In the genomic region with DNA sequence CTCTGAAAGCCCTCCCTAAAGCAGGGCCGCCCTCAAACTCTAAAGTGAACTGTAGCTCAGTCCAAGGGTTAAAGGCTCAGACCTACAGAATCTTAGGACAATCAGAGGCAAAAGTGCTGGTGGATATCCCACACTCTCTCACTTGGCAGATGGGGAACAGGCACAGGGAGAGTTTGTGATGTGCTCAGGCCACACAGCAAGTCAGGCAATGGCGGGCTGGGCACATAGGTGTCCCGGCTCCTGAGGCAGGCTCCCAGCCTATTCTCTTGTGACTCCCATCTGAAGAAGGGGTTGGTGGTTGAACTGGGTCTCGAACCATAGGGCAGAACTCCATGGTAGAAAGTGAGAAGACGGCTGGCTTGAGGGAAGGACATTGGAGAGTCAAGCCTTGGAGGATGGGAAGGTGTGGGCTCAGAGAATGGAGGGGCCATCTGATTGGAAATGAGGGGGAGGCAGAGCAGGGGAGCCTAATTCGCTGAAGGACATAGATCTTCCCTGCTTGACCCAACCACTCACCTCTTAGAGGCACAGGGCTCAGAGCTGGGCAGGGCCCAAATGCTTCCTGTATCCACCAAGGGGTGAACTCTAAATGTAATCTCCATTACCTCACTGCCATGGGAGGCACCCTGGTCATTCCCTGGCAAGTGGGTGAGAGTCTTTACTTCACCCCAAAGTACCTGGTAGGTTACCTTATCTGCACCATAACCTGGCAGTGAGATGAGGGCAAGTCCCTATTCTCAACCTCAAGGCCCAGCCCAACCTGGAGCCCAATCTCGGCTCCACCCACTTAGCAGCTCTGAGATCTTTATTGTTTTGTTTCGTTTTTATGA, we compare ENCODE assay signal across 1 cellular context.
A peak's percentile ranks its signal among the peaks of the same experiment; 100 is the strongest.
TF ChIP-seq lines count a peak whose summit lies in the region.

No MANE protein-coding gene starts in this region.

TF ChIP-seq in GM12878, 131 proteins besides CTCF, POLR2A, EP300 and RAD21:
- no peak for TF ChIP-seq EZH2 (IDR thresholded peaks at IDR 0.05; ENCODE audit: borderline replicate concordance, control insufficient read depth, low read depth, low read length)
- TF ChIP-seq, protein P1, sequence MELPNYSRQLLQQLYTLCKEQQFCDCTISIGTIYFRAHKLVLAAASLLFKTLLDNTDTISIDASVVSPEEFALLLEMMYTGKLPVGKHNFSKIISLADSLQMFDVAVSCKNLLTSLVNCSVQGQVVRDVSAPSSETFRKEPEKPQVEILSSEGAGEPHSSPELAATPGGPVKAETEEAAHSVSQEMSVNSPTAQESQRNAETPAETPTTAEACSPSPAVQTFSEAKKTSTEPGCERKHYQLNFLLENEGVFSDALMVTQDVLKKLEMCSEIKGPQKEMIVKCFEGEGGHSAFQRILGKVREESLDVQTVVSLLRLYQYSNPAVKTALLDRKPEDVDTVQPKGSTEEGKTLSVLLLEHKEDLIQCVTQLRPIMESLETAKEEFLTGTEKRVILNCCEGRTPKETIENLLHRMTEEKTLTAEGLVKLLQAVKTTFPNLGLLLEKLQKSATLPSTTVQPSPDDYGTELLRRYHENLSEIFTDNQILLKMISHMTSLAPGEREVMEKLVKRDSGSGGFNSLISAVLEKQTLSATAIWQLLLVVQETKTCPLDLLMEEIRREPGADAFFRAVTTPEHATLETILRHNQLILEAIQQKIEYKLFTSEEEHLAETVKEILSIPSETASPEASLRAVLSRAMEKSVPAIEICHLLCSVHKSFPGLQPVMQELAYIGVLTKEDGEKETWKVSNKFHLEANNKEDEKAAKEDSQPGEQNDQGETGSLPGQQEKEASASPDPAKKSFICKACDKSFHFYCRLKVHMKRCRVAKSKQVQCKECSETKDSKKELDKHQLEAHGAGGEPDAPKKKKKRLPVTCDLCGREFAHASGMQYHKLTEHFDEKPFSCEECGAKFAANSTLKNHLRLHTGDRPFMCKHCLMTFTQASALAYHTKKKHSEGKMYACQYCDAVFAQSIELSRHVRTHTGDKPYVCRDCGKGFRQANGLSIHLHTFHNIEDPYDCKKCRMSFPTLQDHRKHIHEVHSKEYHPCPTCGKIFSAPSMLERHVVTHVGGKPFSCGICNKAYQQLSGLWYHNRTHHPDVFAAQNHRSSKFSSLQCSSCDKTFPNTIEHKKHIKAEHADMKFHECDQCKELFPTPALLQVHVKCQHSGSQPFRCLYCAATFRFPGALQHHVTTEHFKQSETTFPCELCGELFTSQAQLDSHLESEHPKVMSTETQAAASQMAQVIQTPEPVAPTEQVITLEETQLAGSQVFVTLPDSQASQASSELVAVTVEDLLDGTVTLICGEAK (IDR thresholded peaks at IDR 0.05; ENCODE audit: borderline replicate concordance): peak; percentile 35; the same call in 1 of the 2 replicates
